ENCODE assay signal across 19 cellular contexts in genomic region chr2:105778344-105778607, GRCh38. TPM values are rescaled to one million over a fixed set of nuclear protein-coding genes. Genes with fewer than 3 reads are reported as not detected.
A peak's percentile ranks its signal among the peaks of the same experiment; 100 is the strongest.
DNase-seq lines count a peak whose midpoint lies in the region; ATAC-seq and TF ChIP-seq lines count a peak whose summit lies in the region.
"Had no signal": no experiment of that assay in that cellular context is flagged by ENCODE, and none has a peak within 500 bp of the region (broad histone marks: within the 10 kb centered on the region; RNA-seq: fewer than 3 reads in every experiment).

No MANE protein-coding gene starts in this region.

- peak overlapping the region; percentile 93 for H3K27ac Mint-ChIP-seq in activated B cell treated with CpG ODN at 0.5 μM for 24 hours

- TF ChIP-seq CTCF in activated B cell treated with CpG ODN at 0.5 μM for 24 hours (IDR thresholded peaks at IDR 0.05) (no peak), thyroid gland (IDR thresholded peaks at IDR 0.05) (no peak)

- H3K4me3 Mint-ChIP-seq in activated B cell treated with CpG ODN at 0.5 μM for 24 hours: no peak overlapping the region

- no peak for ATAC-seq in left ventricle myocardium superior
- ATAC-seq in activated B cell treated with CpG ODN at 0.5 μM for 24 hours (ENCODE audit: low read depth): no peak
- no peak for ATAC-seq in HG03108 (IDR thresholded peaks at IDR 0.05; ENCODE audit: unreplicated experiment)
- ATAC-seq: esophagus mucosa, HCT116, left cardiac atrium, right cardiac atrium had no signal

- H3K27me3 ChIP-seq in thyroid gland: no peaks in the 10 kb centered on the region

- peak overlapping the region in 2 of 3 donors; percentile 16 to 77 for H3K27ac ChIP-seq in thyroid gland
- H3K27ac ChIP-seq: VCaP had no signal

- no peak for TF ChIP-seq POLR2A in thyroid gland (IDR thresholded peaks at IDR 0.05)

- H3K4me3 ChIP-seq in thyroid gland (replicated peaks in 1 of 3): no peak overlapping the region

- H3K36me3 ChIP-seq in thyroid gland: no peaks in the 10 kb centered on the region

- H3K36me3 Mint-ChIP-seq in activated B cell treated with CpG ODN at 0.5 μM for 24 hours (ENCODE audit: low read depth): peaks cover 11% of the 10 kb centered on the region

- intact Hi-C loops in cardiac septum (cut with DNase I) (no loop called here), left ventricle myocardium superior (cut with micrococcal nuclease) (no loop called here), activated B cell treated with CpG ODN at 0.5 μM for 24 hours (cut with micrococcal nuclease) (loop anchor here (5.0 to 10.0 kb wide), 2 partner anchors 304 to 417 kb away; partner anchors contain the start of gene UXS1), thyroid gland (cut with DNase I) (no loop called here)

- no peaks in the 10 kb centered on the region for H3K9me3 ChIP-seq in thyroid gland

- WGBS in thyroid gland, 2 donors: 92 to 96% methylated on average over 3 to 4 of the region's 4 CpGs

- peaks cover 71 to 98% of the 10 kb centered on the region in 2 donors for H3K4me1 ChIP-seq in thyroid gland

- peaks cover 95% of the 10 kb centered on the region for H3K4me1 Mint-ChIP-seq in activated B cell treated with CpG ODN at 0.5 μM for 24 hours

- no peaks in the 10 kb centered on the region for H3K9me3 Mint-ChIP-seq in activated B cell treated with CpG ODN at 0.5 μM for 24 hours

- DNase-seq in cardiac septum (ENCODE audit: low spot score) (peak; percentile 70), left ventricle myocardium superior (no peak), activated B cell treated with CpG ODN at 0.5 μM for 24 hours (no peak), myocyte (ENCODE audit: low read depth) (peak; percentile 71), thyroid gland (no peak), NCI-H2107 treated with DMSO at 0.1 percent for 48 hours (lab: John Stamatoyannopoulos, UW; ENCODE audit: unreplicated experiment) (no peak), NCI-H524 treated with DMSO at 0.1 percent for 48 hours (lab: John Stamatoyannopoulos, UW) (no peak)
- DNase-seq: activated CD8-positive, alpha-beta memory T cell treated with anti-CD3 and anti-CD28 coated beads, Interleukin-2, amount 50 U/mL, for 4 hours; IMR-90; left cardiac atrium; midbrain; NCI-H1930; NCI-H446 treated with DMSO at 0.1 percent for 48 hours; right cardiac atrium; SW 1271 had no signal

- CTCF ChIA-PET in activated B cell treated with CpG ODN at 0.5 μM for 24 hours (lab: Charles Lee): interaction anchor here (1.6 to 2.8 kb wide), 2 partner anchors 9 to 12 kb away, joined by 4 to 15 read pairs; no protein-coding TSS in a partner anchor

- no peaks in the 10 kb centered on the region for H3K27me3 Mint-ChIP-seq in activated B cell treated with CpG ODN at 0.5 μM for 24 hours

- POLR2A ChIA-PET in activated B cell treated with CpG ODN at 0.5 μM for 24 hours (lab: Charles Lee): interaction anchor here (0.6 to 3.9 kb wide), 6 partner anchors 9 to 562 kb away, joined by 3 to 44 read pairs (median 14); no protein-coding TSS in a partner anchor

RNA-seq across cellular contexts. Expression of gene NCK2, which starts 33.6 kb away (rescaled TPM):
- total RNA-seq in cardiac septum (33.2 TPM), left ventricle myocardium superior (39.9 TPM), activated B cell treated with CpG ODN at 0.5 μM for 24 hours (52.9 and 53.4 TPM in 2 replicates), myocyte (37.3 and 46.6 TPM in 2 replicates), thyroid gland (10 to 100 TPM; 46.0 to 62.6 (median 55.3) TPM)
- 29.9 TPM for polyA plus RNA-seq in myocyte (2012)

Comparison
In these comparisons a context has a peak if more than half of its experiments do, and no peak if none do; other contexts are left out.
1. DNase-seq: peak in cardiac septum (single experiment) and myocyte (single experiment); none in left ventricle myocardium superior (single experiment), activated B cell treated with CpG ODN at 0.5 μM for 24 hours (single experiment), thyroid gland (0 of 2), NCI-H2107 treated with DMSO at 0.1 percent for 48 hours (single experiment) and NCI-H524 treated with DMSO at 0.1 percent for 48 hours (single experiment).